ENCODE assay signal across 10 cellular contexts in genomic region chr5:177507165-177507564, GRCh38. TPM values are rescaled to one million over a fixed set of nuclear protein-coding genes. Genes with fewer than 3 reads are reported as not detected.
A peak's percentile ranks its signal among the peaks of the same experiment; 100 is the strongest.
DNase-seq lines count a peak whose midpoint lies in the region; ATAC-seq, FAIRE-seq and TF ChIP-seq lines count a peak whose summit lies in the region.
"Had no signal": no experiment of that assay in that cellular context is flagged by ENCODE, and none has a peak within 500 bp of the region (broad histone marks: within the 10 kb centered on the region; RNA-seq: fewer than 3 reads in every experiment).

No MANE protein-coding gene starts in this region.

- H3K56ac ChIP-seq in IMR-90 (ENCODE audit: extremely low read depth, insufficient read depth, low read length): no peak overlapping the region

- no peak overlapping the region for H2AK5ac ChIP-seq in IMR-90 (ENCODE audit: low read depth, low read length)

- no peak overlapping the region for H2BK120ac ChIP-seq in IMR-90 (ENCODE audit: low read depth, low read length)

- H3K4ac ChIP-seq in IMR-90 (ENCODE audit: low read depth, low read length): no peak overlapping the region

- H2AFZ ChIP-seq in IMR-90 (replicated peaks; ENCODE audit: low read length, poor library complexity): no peak overlapping the region
- no peak overlapping the region for H2AFZ ChIP-seq in astrocyte (ENCODE audit: low read depth, low read length)

- H3K9ac ChIP-seq in IMR-90 (ENCODE audit: low read depth, low read length) (no peak overlapping the region), astrocyte (ENCODE audit: low read length) (no peak overlapping the region)

- dilution Hi-C loops in IMR-90 (cut with HindIII; ENCODE audit: low sequenced_read_pairs, unreplicated experiment): no loop called here

- H3K36me3 ChIP-seq in IMR-90 (ENCODE audit: control insufficient read depth, insufficient read depth, low read length) (peaks cover 26% of the 10 kb centered on the region), astrocyte (ENCODE audit: insufficient read depth, low read length) (peaks cover 7% of the 10 kb centered on the region)

- H3K36me3 Mint-ChIP-seq in astrocyte (ENCODE audit: low read depth, unreplicated experiment): peaks cover 23% of the 10 kb centered on the region

- TF ChIP-seq CTCF in IMR-90 (conservative IDR thresholded peaks at IDR 0.05; ENCODE audit: low read depth, low read length) (peak; percentile 33; the same call in 1 of the 2 replicates), astrocyte (IDR thresholded peaks at IDR 0.05; ENCODE audit: insufficient read depth, low read depth, low read length) (peak; percentile 25)

- no peak overlapping the region for H3K4me2 ChIP-seq in IMR-90 (ENCODE audit: low read depth, low read length)
- no peak overlapping the region for H3K4me2 ChIP-seq in astrocyte (ENCODE audit: low read length)

- H2BK5ac ChIP-seq in IMR-90 (ENCODE audit: low read depth, low read length, poor library complexity, severe bottlenecking): no peak overlapping the region

- no peak overlapping the region for H4K8ac ChIP-seq in IMR-90 (ENCODE audit: low read depth in 2 of 2, low read length in 2 of 2)

- no peak overlapping the region for H3K18ac ChIP-seq in IMR-90 (ENCODE audit: low read depth, low read length)

- H3K79me1 ChIP-seq in IMR-90 (ENCODE audit: low read depth in 1 of 2, low read length in 2 of 2): peaks cover 0 to 8% of the 10 kb centered on the region in 2 experiments; a peak in 1 of 4 replicates

- POLR2A ChIA-PET in IMR-90 (lab: Charles Lee; ENCODE audit: unreplicated experiment): interaction anchor here (0.5 to 0.7 kb wide), 2 partner anchors 13 to 39 kb away, joined by 3 to 8 read pairs; no protein-coding TSS in a partner anchor

- H3K23ac ChIP-seq in IMR-90 (ENCODE audit: low read depth, low read length): no peak overlapping the region

- no peak overlapping the region for H3K4me3 Mint-ChIP-seq in astrocyte (ENCODE audit: unreplicated experiment)

- no peak overlapping the region for H3K14ac ChIP-seq in IMR-90 (replicated peaks; ENCODE audit: low read depth, low read length)

- H3K4me1 ChIP-seq in IMR-90 (ENCODE audit: control insufficient read depth, insufficient read depth, low read length) (no peaks in the 10 kb centered on the region), astrocyte (ENCODE audit: insufficient read depth, low read length) (no peaks in the 10 kb centered on the region), mononuclear cell (ENCODE audit: insufficient read depth, low read length) (peaks cover 67% of the 10 kb centered on the region)

- H2BK20ac ChIP-seq in IMR-90 (ENCODE audit: low read depth, low read length): no peak overlapping the region

- no peak for ATAC-seq in IMR-90 (ENCODE audit: low read depth)
- ATAC-seq in HG03095 (IDR thresholded peaks at IDR 0.05; ENCODE audit: unreplicated experiment): no peak
- ATAC-seq in HG02970 (IDR thresholded peaks at IDR 0.05; ENCODE audit: low FRiP score, unreplicated experiment): no peak

- H3K4me3 ChIP-seq in IMR-90 (ENCODE audit: insufficient read depth, low read depth, low read length) (no peak overlapping the region), astrocyte (ENCODE audit: insufficient read depth, low read depth, low read length) (no peak overlapping the region), mononuclear cell (ENCODE audit: low read length) (peak overlapping the region; percentile 79)

- no peak overlapping the region for H3K27ac ChIP-seq in IMR-90 (ENCODE audit: insufficient read depth, low read length)
- no peak overlapping the region for H3K27ac ChIP-seq in astrocyte (ENCODE audit: low read depth, low read length)

- in situ Hi-C loops in IMR-90 (cut with MboI; ENCODE audit: low sequenced_read_pairs): no loop called here

- H3K9me3 Mint-ChIP-seq in astrocyte (ENCODE audit: unreplicated experiment): no peaks in the 10 kb centered on the region

- H2AK9ac ChIP-seq in IMR-90 (replicated peaks; ENCODE audit: low read depth, low read length, poor library complexity): no peak overlapping the region

- H4K91ac ChIP-seq in IMR-90 (ENCODE audit: insufficient read depth, low read depth, low read length): no peak overlapping the region

- peaks cover 10% of the 10 kb centered on the region for H3K4me1 Mint-ChIP-seq in astrocyte (ENCODE audit: low read depth, unreplicated experiment)

- TF ChIP-seq POLR2A in IMR-90 (IDR thresholded peaks at IDR 0.05; ENCODE audit: low read depth, low read length): no peak

- H2BK15ac ChIP-seq in IMR-90 (ENCODE audit: low read depth, low read length): no peak overlapping the region

- DNase-seq in Daoy (ENCODE audit: low read depth) (peak; percentile 36), IMR-90 (no peak), astrocyte (ENCODE audit: low read depth) (no peak), NCI-H774 (lab: John Stamatoyannopoulos, UW) (no peak)
- DNase-seq in stimulated activated CD4-positive, alpha-beta T cell treated with anti-CD3 and anti-CD28 coated beads, Interleukin-1b, Interleukin-23, amount 100 ng/mL, for 48 hours: no peak
- DNase-seq: activated gamma-delta T cell, NCI-H1436 treated with DMSO at 0.1 percent for 48 hours had no signal

- 92% methylated on average over 6 of the region's 9 CpGs; no CpG with 5 or more reads in 1 of the 2 experiments for WGBS in IMR-90 (ENCODE audit: extremely low coverage in 2 of 2, insufficient read length in 1 of 2), 2 experiments

- intact Hi-C loops in IMR-90 (cut with micrococcal nuclease): no loop called here

- no peak for FAIRE-seq in astrocyte (lab: Jason Lieb, UNC)

- no peaks in the 10 kb centered on the region for H3K9me1 ChIP-seq in IMR-90 (ENCODE audit: insufficient read depth, low read length)

- H3K27me3 ChIP-seq in IMR-90 (ENCODE audit: control insufficient read depth, insufficient read depth, low read length) (no peaks in the 10 kb centered on the region), astrocyte (ENCODE audit: insufficient read depth, low read length) (no peaks in the 10 kb centered on the region), mononuclear cell (ENCODE audit: insufficient read depth, low read length) (no peaks in the 10 kb centered on the region)

- peak; percentile 19; the same call in 1 of the 2 replicates for TF ChIP-seq RAD21 in IMR-90 (IDR thresholded peaks at IDR 0.05; ENCODE audit: low read length)

- H3K9me3 ChIP-seq in IMR-90 (ENCODE audit: control insufficient read depth, insufficient read depth, low read length) (no peaks in the 10 kb centered on the region), astrocyte (ENCODE audit: insufficient read depth, low read depth, low read length) (no peaks in the 10 kb centered on the region), mononuclear cell (ENCODE audit: low read depth, low read length) (no peaks in the 10 kb centered on the region)

- no peak overlapping the region for H4K5ac ChIP-seq in IMR-90 (ENCODE audit: low read depth, low read length)

- CTCF ChIA-PET in IMR-90 (lab: Yijun Ruan, JAX): interaction anchor here (0.7 kb wide), 1 partner anchor 338 kb away, joined by 3 read pairs; no protein-coding TSS in a partner anchor

- BruUV-seq in IMR-90 (replicated peaks; lab: Mats Ljungman, UMichigan): no TSS peak

- no peaks in the 10 kb centered on the region for H3K27me3 Mint-ChIP-seq in astrocyte (ENCODE audit: low read depth, unreplicated experiment)

- no peaks in the 10 kb centered on the region; the same call in 1 of the 2 replicates for H4K20me1 ChIP-seq in IMR-90 (ENCODE audit: insufficient read depth, low read length)
- H4K20me1 ChIP-seq in astrocyte (ENCODE audit: insufficient read depth, low read length): peaks cover 19% of the 10 kb centered on the region

- no peaks in the 10 kb centered on the region for H3K79me2 ChIP-seq in astrocyte (ENCODE audit: insufficient read depth, low read length)

- no peak overlapping the region for H3K27ac Mint-ChIP-seq in astrocyte (ENCODE audit: unreplicated experiment)

TF ChIP-seq in IMR-90, 13 proteins besides CTCF, POLR2A, EP300 and RAD21:
- TF ChIP-seq RCOR1 (IDR thresholded peaks at IDR 0.05; ENCODE audit: insufficient replicate concordance, low read length) (no peak), SMC3 (IDR thresholded peaks at IDR 0.05; ENCODE audit: low read depth, low read length) (0 out of 2 replicates have a peak, but pooled peaks have one; percentile 14)

RNA-seq across cellular contexts. Expression of gene DOK3, which starts 2.5 kb away (rescaled TPM):
- total RNA-seq in Daoy (2014; rRNA removed; shearing (Covaris generic)): 3.7 and 3.9 TPM in 2 replicates
- total RNA-seq in IMR-90 (2012; rRNA removed): 0.54 and 0.56 TPM in 2 replicates
- 3.6 and 3.9 TPM in 2 replicates for polyA plus RNA-seq in IMR-90 (2012; rRNA removed)
- 0.49 and 1.3 TPM in 2 replicates for polyA plus RNA-seq in IMR-90 (2012; cell fraction: cytosol; rRNA removed)
- polyA plus RNA-seq in IMR-90 (2012; cell fraction: nucleus; rRNA removed; ENCODE audit: low replicate concordance): 20.3 and 32.4 TPM in 2 replicates
- 15.6 and 16.3 TPM in 2 replicates for total RNA-seq in astrocyte
- total RNA-seq in mononuclear cell: 38.6 TPM

RNA-seq across cellular contexts. Expression of gene DDX41, which starts 9.6 kb away (rescaled TPM):
- 68.7 and 91.5 TPM in 2 replicates for total RNA-seq in Daoy (2014; rRNA removed; shearing (Covaris generic))
- total RNA-seq in IMR-90 (2012; rRNA removed): 130 and 141 TPM in 2 replicates
- polyA plus RNA-seq in IMR-90 (2012; rRNA removed): 160 and 170 TPM in 2 replicates
- polyA plus RNA-seq in IMR-90 (2012; cell fraction: cytosol; rRNA removed): 124 and 130 TPM in 2 replicates
- polyA plus RNA-seq in IMR-90 (2012; cell fraction: nucleus; rRNA removed; ENCODE audit: low replicate concordance): 358 and 582 TPM in 2 replicates
- 92.5 and 99.5 TPM in 2 replicates for total RNA-seq in astrocyte
- total RNA-seq in mononuclear cell: 33.4 TPM

RNA-seq across cellular contexts. Expression of gene PDLIM7, which starts 9.8 kb away (rescaled TPM):
- total RNA-seq in Daoy (2014; rRNA removed; shearing (Covaris generic)): 197 and 234 TPM in 2 replicates
- total RNA-seq in IMR-90 (2012; rRNA removed) (70.4 and 72.5 TPM in 2 replicates), astrocyte (590 and 591 TPM in 2 replicates), mononuclear cell (19.9 TPM)
- 534 and 574 TPM in 2 replicates for polyA plus RNA-seq in IMR-90 (2012; rRNA removed)
- polyA plus RNA-seq in IMR-90 (2012; cell fraction: cytosol; rRNA removed): 252 and 588 TPM in 2 replicates
- 1,535 and 3,107 TPM in 2 replicates for polyA plus RNA-seq in IMR-90 (2012; cell fraction: nucleus; rRNA removed; ENCODE audit: low replicate concordance)

RNA-seq across cellular contexts. Expression of gene DBN1, which starts 33.7 kb away (rescaled TPM):
- 166 and 187 TPM in 2 replicates for total RNA-seq in Daoy (2014; rRNA removed; shearing (Covaris generic))
- 122 and 212 TPM in 2 replicates for total RNA-seq in IMR-90 (2012; rRNA removed)
- 187 and 235 TPM in 2 replicates for polyA plus RNA-seq in IMR-90 (2012; rRNA removed)
- polyA plus RNA-seq in IMR-90 (2012; cell fraction: cytosol; rRNA removed): 150 and 193 TPM in 2 replicates
- 786 and 1,481 TPM in 2 replicates for polyA plus RNA-seq in IMR-90 (2012; cell fraction: nucleus; rRNA removed; ENCODE audit: low replicate concordance)
- 350 and 371 TPM in 2 replicates for total RNA-seq in astrocyte
- 4.6 TPM for total RNA-seq in mononuclear cell

RNA-seq across cellular contexts. Expression of gene FAM193B, which starts 47.2 kb away (rescaled TPM):
- total RNA-seq in Daoy (2014; rRNA removed; shearing (Covaris generic)): 14.6 and 26.7 TPM in 2 replicates
- total RNA-seq in IMR-90 (2012; rRNA removed) (8.1 and 9.5 TPM in 2 replicates), astrocyte (47.8 and 48.3 TPM in 2 replicates), mononuclear cell (39.4 TPM)
- 51.4 and 52.2 TPM in 2 replicates for polyA plus RNA-seq in IMR-90 (2012; rRNA removed)
- 21.3 and 26.2 TPM in 2 replicates for polyA plus RNA-seq in IMR-90 (2012; cell fraction: cytosol; rRNA removed)
- 386 and 448 TPM in 2 replicates for polyA plus RNA-seq in IMR-90 (2012; cell fraction: nucleus; rRNA removed; ENCODE audit: low replicate concordance)
